In genomic region chr2:75157435-75157834, GRCh38 we compare ENCODE assay signal across 14 cellular contexts. TPM values are rescaled to one million over a fixed set of nuclear protein-coding genes. Genes with fewer than 3 reads are reported as not detected.
DNase-seq lines count a peak whose midpoint lies in the region; ATAC-seq, FAIRE-seq and TF ChIP-seq lines count a peak whose summit lies in the region.
"Had no signal": no experiment of that assay in that cellular context is flagged by ENCODE, and none has a peak within 500 bp of the region (broad histone marks: within the 10 kb centered on the region; RNA-seq: fewer than 3 reads in every experiment).

No MANE protein-coding gene starts in this region.

- TF ChIP-seq CTCF in WI38 (IDR thresholded peaks at IDR 0.05; ENCODE audit: low read depth, low read length) = 0 out of 2 replicates have a peak, but pooled peaks have one; percentile 13
- no peak for TF ChIP-seq CTCF in activated CD8-positive, alpha-beta T cell treated with anti-CD3 and anti-CD28 coated beads for 36 hours (IDR thresholded peaks at IDR 0.05)

- H3K27ac ChIP-seq in naive thymus-derived CD4-positive, alpha-beta T cell (ENCODE audit: low read depth, low read length) = no peak overlapping the region

- H3K27me3 Mint-ChIP-seq in activated CD8-positive, alpha-beta T cell treated with anti-CD3 and anti-CD28 coated beads for 36 hours = no peaks in the 10 kb centered on the region
- H3K27me3 Mint-ChIP-seq in naive thymus-derived CD4-positive, alpha-beta T cell = peaks cover 0 to 5% (median 0%) of the 10 kb centered on the region in 5 donors
- H3K27me3 Mint-ChIP-seq: brain had no signal

- intact Hi-C loops in activated CD8-positive, alpha-beta T cell treated with anti-CD3 and anti-CD28 coated beads for 36 hours (cut with micrococcal nuclease) = no loop called here
- intact Hi-C loops in naive thymus-derived CD4-positive, alpha-beta T cell (cut with micrococcal nuclease) = no loop called here

- H3K4me1 Mint-ChIP-seq in activated CD8-positive, alpha-beta T cell treated with anti-CD3 and anti-CD28 coated beads for 36 hours (ENCODE audit: low read depth) = no peaks in the 10 kb centered on the region
- no peaks in the 10 kb centered on the region for H3K4me1 Mint-ChIP-seq in naive thymus-derived CD4-positive, alpha-beta T cell
- H3K4me1 Mint-ChIP-seq: memory B cell had no signal

- no peak overlapping the region for H3K4me3 Mint-ChIP-seq in activated CD8-positive, alpha-beta T cell treated with anti-CD3 and anti-CD28 coated beads for 36 hours
- H3K4me3 Mint-ChIP-seq in naive thymus-derived CD4-positive, alpha-beta T cell = no peak overlapping the region
- H3K4me3 Mint-ChIP-seq: brain, memory B cell had no signal

- no peaks in the 10 kb centered on the region for H3K9me3 ChIP-seq in naive thymus-derived CD4-positive, alpha-beta T cell (ENCODE audit: control insufficient read depth in 2 of 3, low read length in 3 of 3)

- H3K36me3 ChIP-seq in naive thymus-derived CD4-positive, alpha-beta T cell (ENCODE audit: control insufficient read depth in 2 of 3, insufficient read depth in 3 of 3, low read length in 3 of 3) = no peaks in the 10 kb centered on the region

- ATAC-seq in HG03565 (IDR thresholded peaks at IDR 0.05; ENCODE audit: unreplicated experiment) = no peak
- ATAC-seq in activated CD8-positive, alpha-beta T cell treated with anti-CD3 and anti-CD28 coated beads for 36 hours = no peak
- no peak for ATAC-seq in naive thymus-derived CD4-positive, alpha-beta T cell

- CTCF ChIA-PET in activated CD8-positive, alpha-beta T cell treated with anti-CD3 and anti-CD28 coated beads for 36 hours (lab: Charles Lee) = no interaction called here
- CTCF ChIA-PET in naive thymus-derived CD4-positive, alpha-beta T cell (lab: Charles Lee) = no interaction called here

- H3K4me1 ChIP-seq in naive thymus-derived CD4-positive, alpha-beta T cell (ENCODE audit: control insufficient read depth in 2 of 2, insufficient read depth in 2 of 2, low read length in 2 of 2) = no peaks in the 10 kb centered on the region

- FAIRE-seq in HTR-8/SVneo (lab: Jason Lieb, UNC) = no peak
- FAIRE-seq: frontal cortex, G401.6 had no signal

- no peaks in the 10 kb centered on the region for H3K36me3 Mint-ChIP-seq in activated CD8-positive, alpha-beta T cell treated with anti-CD3 and anti-CD28 coated beads for 36 hours (ENCODE audit: low read depth)
- H3K36me3 Mint-ChIP-seq in naive thymus-derived CD4-positive, alpha-beta T cell = peaks cover 0 to 6% (median 0%) of the 10 kb centered on the region in 5 donors
- H3K36me3 Mint-ChIP-seq: brain had no signal

- H3K9me3 Mint-ChIP-seq in activated CD8-positive, alpha-beta T cell treated with anti-CD3 and anti-CD28 coated beads for 36 hours = no peaks in the 10 kb centered on the region
- peaks cover 0 to 2% (median 0%) of the 10 kb centered on the region in 11 donors for H3K9me3 Mint-ChIP-seq in naive thymus-derived CD4-positive, alpha-beta T cell
- H3K9me3 Mint-ChIP-seq: memory B cell had no signal

- DNase-seq in EH (ENCODE audit: low read depth) = peak; percentile 21
- DNase-seq in HTR-8/SVneo (ENCODE audit: insufficient read length, low spot score) = peak; percentile 29
- DNase-seq in iPS-NIHi7 (ENCODE audit: extremely low spot score) = peak; percentile 55
- DNase-seq in GF-D8 (lab: John Stamatoyannopoulos, UW) = no peak
- DNase-seq in activated CD8-positive, alpha-beta T cell treated with anti-CD3 and anti-CD28 coated beads for 36 hours = no peak
- no peak for DNase-seq in naive thymus-derived CD4-positive, alpha-beta T cell
- DNase-seq: activated CD8-positive, alpha-beta memory T cell treated with anti-CD3 and anti-CD28 coated beads, Interleukin-2, amount 50 U/mL, for 48 hours; NCI-H2029 treated with DMSO at 0.1 percent for 48 hours had no signal

- no peaks in the 10 kb centered on the region for H3K27me3 ChIP-seq in naive thymus-derived CD4-positive, alpha-beta T cell (ENCODE audit: control insufficient read depth in 2 of 2, insufficient read depth in 2 of 2, low read length in 2 of 2)

- no peak overlapping the region for H3K27ac Mint-ChIP-seq in activated CD8-positive, alpha-beta T cell treated with anti-CD3 and anti-CD28 coated beads for 36 hours
- no peak overlapping the region for H3K27ac Mint-ChIP-seq in naive thymus-derived CD4-positive, alpha-beta T cell
- H3K27ac Mint-ChIP-seq: brain, memory B cell had no signal

- POLR2A ChIA-PET in activated CD8-positive, alpha-beta T cell treated with anti-CD3 and anti-CD28 coated beads for 36 hours (lab: Charles Lee) = no interaction called here
- POLR2A ChIA-PET in naive thymus-derived CD4-positive, alpha-beta T cell (lab: Charles Lee) = no interaction called here

- no peak overlapping the region for H3K4me3 ChIP-seq in WI38 (ENCODE audit: low read depth, low read length)
- H3K4me3 ChIP-seq in naive thymus-derived CD4-positive, alpha-beta T cell (ENCODE audit: low read length) = no peak overlapping the region

RNA-seq across cellular contexts. Expression of gene TACR1, which starts 41.9 kb away (rescaled TPM):
- total RNA-seq in activated CD8-positive, alpha-beta T cell treated with anti-CD3 and anti-CD28 coated beads for 36 hours = not detected
- total RNA-seq in naive thymus-derived CD4-positive, alpha-beta T cell = under 1 TPM in 1 of 5 experiments, not detected in 4; 0.24 TPM
- polyA plus RNA-seq in naive thymus-derived CD4-positive, alpha-beta T cell = not detected

Comparison
In these comparisons a context has a peak if more than half of its experiments do, and no peak if none do; other contexts are left out.
1. DNase-seq: peak in EH (single experiment), HTR-8/SVneo (single experiment) and iPS-NIHi7 (single experiment); none in GF-D8 (single experiment), activated CD8-positive, alpha-beta T cell treated with anti-CD3 and anti-CD28 coated beads for 36 hours (single experiment) and naive thymus-derived CD4-positive, alpha-beta T cell (0 of 9).